ENCODE assay signal across 1 cellular context in genomic region chr1:173867753-173868265, GRCh38.
TF ChIP-seq lines count a peak whose summit lies in the region.

Gene GAS5 (minus strand): TSS chr1:173867989.

TF ChIP-seq in WTC11, 78 proteins besides CTCF, POLR2A, EP300 and RAD21 (continued from another document and continues in another):
- TF ChIP-seq PRDM15 (CRISPR knock-in tag; IDR thresholded peaks at IDR 0.05) = no peak
- no peak for TF ChIP-seq ZNF396 (CRISPR knock-in tag; IDR thresholded peaks at IDR 0.05; ENCODE audit: borderline replicate concordance)
- TF ChIP-seq IRF2 (CRISPR knock-in tag; IDR thresholded peaks at IDR 0.05; ENCODE audit: borderline replicate concordance, low read depth) = no peak
- TF ChIP-seq, protein P1, sequence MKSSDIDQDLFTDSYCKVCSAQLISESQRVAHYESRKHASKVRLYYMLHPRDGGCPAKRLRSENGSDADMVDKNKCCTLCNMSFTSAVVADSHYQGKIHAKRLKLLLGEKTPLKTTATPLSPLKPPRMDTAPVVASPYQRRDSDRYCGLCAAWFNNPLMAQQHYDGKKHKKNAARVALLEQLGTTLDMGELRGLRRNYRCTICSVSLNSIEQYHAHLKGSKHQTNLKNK (CRISPR knock-in tag; IDR thresholded peaks at IDR 0.05) = 0 out of 2 replicates have a peak, but pooled peaks have one; percentile 11
- TF ChIP-seq FOXJ3 (CRISPR knock-in tag; IDR thresholded peaks at IDR 0.05; ENCODE audit: borderline replicate concordance) = no peak
- TF ChIP-seq RELA (CRISPR knock-in tag; IDR thresholded peaks at IDR 0.05; ENCODE audit: borderline replicate concordance) = no peak
- no peak for TF ChIP-seq ZNF121 (CRISPR knock-in tag; IDR thresholded peaks at IDR 0.05)
- no peak for TF ChIP-seq NR2C2 (CRISPR knock-in tag; IDR thresholded peaks at IDR 0.05)
- TF ChIP-seq MYBL2 (CRISPR knock-in tag; IDR thresholded peaks at IDR 0.05) = no peak
- TF ChIP-seq ZNF219 (CRISPR knock-in tag; IDR thresholded peaks at IDR 0.05; ENCODE audit: borderline replicate concordance) = no peak
- TF ChIP-seq ZNF512 (CRISPR knock-in tag; IDR thresholded peaks at IDR 0.05; ENCODE audit: borderline replicate concordance) = no peak
- no peak for TF ChIP-seq FOXP1 (CRISPR knock-in tag; IDR thresholded peaks at IDR 0.05; ENCODE audit: borderline replicate concordance)
- TF ChIP-seq SOX15 (CRISPR knock-in tag; IDR thresholded peaks at IDR 0.05) = no peak
- no peak for TF ChIP-seq PREB (CRISPR knock-in tag; IDR thresholded peaks at IDR 0.05; ENCODE audit: borderline replicate concordance)
- TF ChIP-seq, protein P2, sequence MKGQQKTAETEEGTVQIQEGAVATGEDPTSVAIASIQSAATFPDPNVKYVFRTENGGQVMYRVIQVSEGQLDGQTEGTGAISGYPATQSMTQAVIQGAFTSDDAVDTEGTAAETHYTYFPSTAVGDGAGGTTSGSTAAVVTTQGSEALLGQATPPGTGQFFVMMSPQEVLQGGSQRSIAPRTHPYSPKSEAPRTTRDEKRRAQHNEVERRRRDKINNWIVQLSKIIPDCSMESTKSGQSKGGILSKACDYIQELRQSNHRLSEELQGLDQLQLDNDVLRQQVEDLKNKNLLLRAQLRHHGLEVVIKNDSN (CRISPR knock-in tag; IDR thresholded peaks at IDR 0.05) = peak; percentile 92
- TF ChIP-seq, protein P3, sequence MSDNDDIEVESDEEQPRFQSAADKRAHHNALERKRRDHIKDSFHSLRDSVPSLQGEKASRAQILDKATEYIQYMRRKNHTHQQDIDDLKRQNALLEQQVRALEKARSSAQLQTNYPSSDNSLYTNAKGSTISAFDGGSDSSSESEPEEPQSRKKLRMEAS (CRISPR knock-in tag; IDR thresholded peaks at IDR 0.05) = peak; percentile 87; the same call in 1 of the 2 replicates
- peak; percentile 10; the same call in 1 of the 2 replicates for TF ChIP-seq NFE2L1 (CRISPR knock-in tag; IDR thresholded peaks at IDR 0.05)
- no peak; the same call in 1 of the 2 replicates for TF ChIP-seq ERG (CRISPR knock-in tag; IDR thresholded peaks at IDR 0.05)
- TF ChIP-seq MXD4 (CRISPR knock-in tag; IDR thresholded peaks at IDR 0.05; ENCODE audit: borderline replicate concordance) = no peak
- TF ChIP-seq ZNF423 (CRISPR knock-in tag; IDR thresholded peaks at IDR 0.05) = no peak
- TF ChIP-seq GTF2I (CRISPR knock-in tag; conservative IDR thresholded peaks at IDR 0.05) = no peak
- no peak for TF ChIP-seq ZNF317 (CRISPR knock-in tag; IDR thresholded peaks at IDR 0.05; ENCODE audit: borderline replicate concordance, low read depth)
- no peak; the same call in 1 of the 2 replicates for TF ChIP-seq SP1 (CRISPR knock-in tag; conservative IDR thresholded peaks at IDR 0.05)
- no peak for TF ChIP-seq TP53 (CRISPR knock-in tag; IDR thresholded peaks at IDR 0.05)
- peak; percentile 56 for TF ChIP-seq RORB (CRISPR knock-in tag; IDR thresholded peaks at IDR 0.05)
- TF ChIP-seq SMAD4 (CRISPR knock-in tag; IDR thresholded peaks at IDR 0.05) = no peak
- no peak for TF ChIP-seq CDX4 (CRISPR knock-in tag; IDR thresholded peaks at IDR 0.05; ENCODE audit: borderline replicate concordance)
- TF ChIP-seq, protein P4, sequence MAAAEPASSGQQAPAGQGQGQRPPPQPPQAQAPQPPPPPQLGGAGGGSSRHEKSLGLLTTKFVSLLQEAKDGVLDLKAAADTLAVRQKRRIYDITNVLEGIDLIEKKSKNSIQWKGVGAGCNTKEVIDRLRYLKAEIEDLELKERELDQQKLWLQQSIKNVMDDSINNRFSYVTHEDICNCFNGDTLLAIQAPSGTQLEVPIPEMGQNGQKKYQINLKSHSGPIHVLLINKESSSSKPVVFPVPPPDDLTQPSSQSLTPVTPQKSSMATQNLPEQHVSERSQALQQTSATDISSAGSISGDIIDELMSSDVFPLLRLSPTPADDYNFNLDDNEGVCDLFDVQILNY (CRISPR knock-in tag; IDR thresholded peaks at IDR 0.05) = no peak; the same call in 1 of the 2 replicates
- TF ChIP-seq SMAD3 (CRISPR knock-in tag; IDR thresholded peaks at IDR 0.05; ENCODE audit: borderline replicate concordance) = peak; percentile 71; the same call in 1 of the 2 replicates
- no peak for TF ChIP-seq ELF4 (CRISPR knock-in tag; IDR thresholded peaks at IDR 0.05; ENCODE audit: low read depth)
- peak; percentile 72; the same call in 1 of the 2 replicates for TF ChIP-seq ZNF671 (CRISPR knock-in tag; IDR thresholded peaks at IDR 0.05)
- TF ChIP-seq JUN (CRISPR knock-in tag; IDR thresholded peaks at IDR 0.05) = no peak
- TF ChIP-seq TCF7 (CRISPR knock-in tag; IDR thresholded peaks at IDR 0.05; ENCODE audit: low read depth) = no peak
- TF ChIP-seq ZNF263 (CRISPR knock-in tag; IDR thresholded peaks at IDR 0.05; ENCODE audit: low read depth) = no peak
- no peak for TF ChIP-seq NR3C1 (CRISPR knock-in tag; conservative IDR thresholded peaks at IDR 0.05; ENCODE audit: low read depth)
- peak; percentile 55; the same call in 1 of the 2 replicates for TF ChIP-seq NFATC4 (CRISPR knock-in tag; IDR thresholded peaks at IDR 0.05)
- 0 out of 2 replicates have a peak, but pooled peaks have one; percentile 55 for TF ChIP-seq CREM (CRISPR knock-in tag; IDR thresholded peaks at IDR 0.05)
- no peak for TF ChIP-seq ETV6 (CRISPR knock-in tag; IDR thresholded peaks at IDR 0.05)
- TF ChIP-seq, protein P5, sequence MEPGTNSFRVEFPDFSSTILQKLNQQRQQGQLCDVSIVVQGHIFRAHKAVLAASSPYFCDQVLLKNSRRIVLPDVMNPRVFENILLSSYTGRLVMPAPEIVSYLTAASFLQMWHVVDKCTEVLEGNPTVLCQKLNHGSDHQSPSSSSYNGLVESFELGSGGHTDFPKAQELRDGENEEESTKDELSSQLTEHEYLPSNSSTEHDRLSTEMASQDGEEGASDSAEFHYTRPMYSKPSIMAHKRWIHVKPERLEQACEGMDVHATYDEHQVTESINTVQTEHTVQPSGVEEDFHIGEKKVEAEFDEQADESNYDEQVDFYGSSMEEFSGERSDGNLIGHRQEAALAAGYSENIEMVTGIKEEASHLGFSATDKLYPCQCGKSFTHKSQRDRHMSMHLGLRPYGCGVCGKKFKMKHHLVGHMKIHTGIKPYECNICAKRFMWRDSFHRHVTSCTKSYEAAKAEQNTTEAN (CRISPR knock-in tag; IDR thresholded peaks at IDR 0.05) = peak; percentile 44; the same call in 1 of the 2 replicates
- TF ChIP-seq, protein P6, sequence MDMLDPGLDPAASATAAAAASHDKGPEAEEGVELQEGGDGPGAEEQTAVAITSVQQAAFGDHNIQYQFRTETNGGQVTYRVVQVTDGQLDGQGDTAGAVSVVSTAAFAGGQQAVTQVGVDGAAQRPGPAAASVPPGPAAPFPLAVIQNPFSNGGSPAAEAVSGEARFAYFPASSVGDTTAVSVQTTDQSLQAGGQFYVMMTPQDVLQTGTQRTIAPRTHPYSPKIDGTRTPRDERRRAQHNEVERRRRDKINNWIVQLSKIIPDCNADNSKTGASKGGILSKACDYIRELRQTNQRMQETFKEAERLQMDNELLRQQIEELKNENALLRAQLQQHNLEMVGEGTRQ (CRISPR knock-in tag; IDR thresholded peaks at IDR 0.05) = peak; percentile 95
- no peak for TF ChIP-seq NFYB (CRISPR knock-in tag; conservative IDR thresholded peaks at IDR 0.05; ENCODE audit: low read depth)
- TF ChIP-seq, protein P7, sequence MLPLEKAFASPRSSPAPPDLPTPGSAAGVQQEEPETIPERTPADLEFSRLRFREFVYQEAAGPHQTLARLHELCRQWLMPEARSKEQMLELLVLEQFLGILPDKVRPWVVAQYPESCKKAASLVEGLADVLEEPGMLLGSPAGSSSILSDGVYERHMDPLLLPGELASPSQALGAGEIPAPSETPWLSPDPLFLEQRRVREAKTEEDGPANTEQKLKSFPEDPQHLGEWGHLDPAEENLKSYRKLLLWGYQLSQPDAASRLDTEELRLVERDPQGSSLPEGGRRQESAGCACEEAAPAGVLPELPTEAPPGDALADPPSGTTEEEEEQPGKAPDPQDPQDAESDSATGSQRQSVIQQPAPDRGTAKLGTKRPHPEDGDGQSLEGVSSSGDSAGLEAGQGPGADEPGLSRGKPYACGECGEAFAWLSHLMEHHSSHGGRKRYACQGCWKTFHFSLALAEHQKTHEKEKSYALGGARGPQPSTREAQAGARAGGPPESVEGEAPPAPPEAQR (CRISPR knock-in tag; IDR thresholded peaks at IDR 0.05) = no peak
- no peak; the same call in none of the 2 replicates for TF ChIP-seq ZNF425 (CRISPR knock-in tag; conservative IDR thresholded peaks at IDR 0.05)
